In the genomic region with DNA sequence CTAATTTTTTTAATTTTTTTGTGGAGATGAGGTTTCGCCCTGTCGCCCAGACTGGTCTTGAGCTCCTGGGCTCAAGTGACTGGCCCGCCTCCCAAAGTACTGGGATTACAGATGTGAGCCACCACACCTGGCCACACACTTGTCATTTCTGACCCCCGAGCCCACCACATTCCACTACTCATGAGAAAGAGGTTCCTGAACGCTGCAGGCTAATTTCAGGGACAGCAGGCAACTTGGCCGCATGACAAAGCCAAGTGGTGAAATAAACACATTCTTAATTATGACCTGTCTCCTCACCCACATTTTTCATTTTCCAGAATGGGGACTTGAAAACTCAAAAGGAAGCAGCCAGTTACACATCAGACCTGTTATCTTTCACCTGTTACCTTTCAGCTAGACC, we compare ENCODE assay signal across 17 cellular contexts.
DNase-seq lines count a peak whose midpoint lies in the region; ATAC-seq and TF ChIP-seq lines count a peak whose summit lies in the region.
"Had no signal": no experiment of that assay in that cellular context is flagged by ENCODE, and none has a peak within 500 bp of the region (broad histone marks: within the 10 kb centered on the region; RNA-seq: fewer than 3 reads in every experiment).

No MANE protein-coding gene starts in this region.

- H3K4me1 Mint-ChIP-seq in stimulated activated effector memory CD8-positive, alpha-beta T cell treated with anti-CD3 and anti-CD28 coated beads, Interleukin-12 subunit alpha, Interleukin-12 subunit beta, amount 100 ng/mL, for 72 hours: no peaks in the 10 kb centered on the region
- H3K4me1 Mint-ChIP-seq in activated naive CD4-positive, alpha-beta T cell treated with anti-CD3 and anti-CD28 coated beads, Interleukin-2, amount 10 ng/mL, durations not matched to agents 7 days and 5 days: no peaks in the 10 kb centered on the region
- H3K4me1 Mint-ChIP-seq: CD4-positive, alpha-beta memory T cell had no signal

- TF ChIP-seq RAD21 in Ishikawa (IDR thresholded peaks at IDR 0.05; ENCODE audit: low read depth): no peak

- CTCF ChIA-PET in activated naive CD4-positive, alpha-beta T cell treated with anti-CD3 and anti-CD28 coated beads, Interleukin-2, amount 10 ng/mL, durations not matched to agents 7 days and 5 days (lab: Charles Lee): no interaction called here

- H2BK15ac ChIP-seq in mesendoderm (replicated peaks; ENCODE audit: low read depth): no peak overlapping the region

- no peak overlapping the region for H3K56ac ChIP-seq in mesendoderm (ENCODE audit: low read length)

- no peaks in the 10 kb centered on the region for H3K27me3 Mint-ChIP-seq in activated naive CD4-positive, alpha-beta T cell treated with anti-CD3 and anti-CD28 coated beads, Interleukin-2, amount 10 ng/mL, durations not matched to agents 7 days and 5 days
- H3K27me3 Mint-ChIP-seq: CD4-positive, alpha-beta memory T cell had no signal

- no peak overlapping the region for H3K4me3 Mint-ChIP-seq in stimulated activated effector memory CD8-positive, alpha-beta T cell treated with anti-CD3 and anti-CD28 coated beads, Interleukin-12 subunit alpha, Interleukin-12 subunit beta, amount 100 ng/mL, for 72 hours
- no peak overlapping the region for H3K4me3 Mint-ChIP-seq in activated naive CD4-positive, alpha-beta T cell treated with anti-CD3 and anti-CD28 coated beads, Interleukin-2, amount 10 ng/mL, durations not matched to agents 7 days and 5 days
- H3K4me3 Mint-ChIP-seq: CD4-positive, alpha-beta memory T cell had no signal

- H3K27ac Mint-ChIP-seq in stimulated activated effector memory CD8-positive, alpha-beta T cell treated with anti-CD3 and anti-CD28 coated beads, Interleukin-12 subunit alpha, Interleukin-12 subunit beta, amount 100 ng/mL, for 72 hours: no peak overlapping the region
- H3K27ac Mint-ChIP-seq in activated naive CD4-positive, alpha-beta T cell treated with anti-CD3 and anti-CD28 coated beads, Interleukin-2, amount 10 ng/mL, durations not matched to agents 7 days and 5 days: no peak overlapping the region

- intact Hi-C loops in left cardiac atrium (cut with DNase I): no loop called here

- H2BK5ac ChIP-seq in mesendoderm (ENCODE audit: low read length): no peak overlapping the region

- H3K4me3 ChIP-seq in ectodermal cell (ENCODE audit: insufficient read depth, low read depth, low read length): no peak overlapping the region
- H3K4me3 ChIP-seq in mesendoderm (ENCODE audit: low read length): no peak overlapping the region
- H3K4me3 ChIP-seq in MG63: no peak overlapping the region
- H3K4me3 ChIP-seq: K562 had no signal

- H3K4me2 ChIP-seq in mesendoderm (ENCODE audit: low read length): no peak overlapping the region

- H3K27ac ChIP-seq in ectodermal cell (ENCODE audit: insufficient read depth, low read depth, low read length, poor library complexity, severe bottlenecking): peak overlapping the region; percentile 36
- no peak overlapping the region for H3K27ac ChIP-seq in mesendoderm (ENCODE audit: low read depth, low read length)
- H3K27ac ChIP-seq in caudate nucleus (ENCODE audit: low read depth, low read length): no peak overlapping the region

- peaks cover 98% of the 10 kb centered on the region for H3K36me3 Mint-ChIP-seq in stimulated activated effector memory CD8-positive, alpha-beta T cell treated with anti-CD3 and anti-CD28 coated beads, Interleukin-12 subunit alpha, Interleukin-12 subunit beta, amount 100 ng/mL, for 72 hours
- peaks cover 66% of the 10 kb centered on the region for H3K36me3 Mint-ChIP-seq in activated naive CD4-positive, alpha-beta T cell treated with anti-CD3 and anti-CD28 coated beads, Interleukin-2, amount 10 ng/mL, durations not matched to agents 7 days and 5 days

- H2BK120ac ChIP-seq in mesendoderm (ENCODE audit: low read depth, low read length): no peak overlapping the region

- H3K9ac ChIP-seq in mesendoderm (ENCODE audit: low read length): no peak overlapping the region

- no peaks in the 10 kb centered on the region for H3K9me3 ChIP-seq in ectodermal cell (ENCODE audit: control insufficient read depth, low read length)
- no peaks in the 10 kb centered on the region for H3K9me3 ChIP-seq in MG63
- H3K9me3 ChIP-seq: BE2C had no signal

- no peaks in the 10 kb centered on the region for H3K79me1 ChIP-seq in mesendoderm (ENCODE audit: low read length)

- no peaks in the 10 kb centered on the region for H3K79me2 ChIP-seq in mesendoderm (ENCODE audit: control insufficient read depth, insufficient read depth, low read length)

- peaks cover 17% of the 10 kb centered on the region for H3K36me3 ChIP-seq in ectodermal cell (ENCODE audit: control insufficient read depth, insufficient read depth, low read length)
- H3K36me3 ChIP-seq in mesendoderm (ENCODE audit: control insufficient read depth, insufficient read depth, low read length): peaks cover 11% of the 10 kb centered on the region
- H3K36me3 ChIP-seq in MG63: peaks cover 86% of the 10 kb centered on the region

- WGBS in ectodermal cell, 2 experiments: 84% methylated on average over 6 of the region's 6 CpGs
- no CpG with 5 or more reads among the region's 6 CpGs for WGBS in mesendoderm (ENCODE audit: extremely low coverage, insufficient coverage, low lambda C conversion rate)

- H3K4ac ChIP-seq in mesendoderm (ENCODE audit: low read depth, low read length): no peak overlapping the region

- peak; percentile 71; the same call in 1 of the 2 replicates for TF ChIP-seq EP300 in Ishikawa (IDR thresholded peaks at IDR 0.05; ENCODE audit: borderline replicate concordance)

- no peak overlapping the region for H3K23ac ChIP-seq in mesendoderm (ENCODE audit: low read length)

- no peak overlapping the region for H2AK5ac ChIP-seq in mesendoderm (ENCODE audit: low read length)

- H3K27me3 ChIP-seq in ectodermal cell (ENCODE audit: control insufficient read depth, insufficient read depth, low read length, poor library complexity, severe bottlenecking) (no peaks in the 10 kb centered on the region), mesendoderm (ENCODE audit: insufficient read depth, low read length, poor library complexity) (no peaks in the 10 kb centered on the region), MG63 (no peaks in the 10 kb centered on the region)
- H3K27me3 ChIP-seq: BE2C had no signal

- DNase-seq in mesendoderm (peak; percentile 26), caudate nucleus (lab: John Stamatoyannopoulos, UW) (no peak), MG63 (no peak), left cardiac atrium (no peak)
- no peak for DNase-seq in stimulated activated effector memory CD8-positive, alpha-beta T cell treated with anti-CD3 and anti-CD28 coated beads, Interleukin-12 subunit alpha, Interleukin-12 subunit beta, amount 100 ng/mL, for 72 hours (ENCODE audit: low spot score in 2 of 2)
- no peak for DNase-seq in activated naive CD4-positive, alpha-beta T cell treated with anti-CD3 and anti-CD28 coated beads, Interleukin-2, amount 10 ng/mL, durations not matched to agents 7 days and 5 days
- DNase-seq: ACHN; BE2C; CD4-positive, alpha-beta memory T cell; DMS79 treated with DMSO at 0.1 percent for 48 hours; GF-D8; NCI-H1048; NCI-H1694; SIG-M5 had no signal

- H3K4me1 ChIP-seq in ectodermal cell (ENCODE audit: control insufficient read depth, insufficient read depth, low read length): no peaks in the 10 kb centered on the region
- H3K4me1 ChIP-seq in mesendoderm (ENCODE audit: control insufficient read depth, low read depth, low read length): no peaks in the 10 kb centered on the region
- H3K4me1 ChIP-seq: BE2C had no signal

- peak; percentile 45 for ATAC-seq in stimulated activated effector memory CD8-positive, alpha-beta T cell treated with anti-CD3 and anti-CD28 coated beads, Interleukin-12 subunit alpha, Interleukin-12 subunit beta, amount 100 ng/mL, for 72 hours
- no peak for ATAC-seq in left cardiac atrium
- ATAC-seq: K562 had no signal

- no peaks in the 10 kb centered on the region for H3K9me3 Mint-ChIP-seq in stimulated activated effector memory CD8-positive, alpha-beta T cell treated with anti-CD3 and anti-CD28 coated beads, Interleukin-12 subunit alpha, Interleukin-12 subunit beta, amount 100 ng/mL, for 72 hours
- H3K9me3 Mint-ChIP-seq in activated naive CD4-positive, alpha-beta T cell treated with anti-CD3 and anti-CD28 coated beads, Interleukin-2, amount 10 ng/mL, durations not matched to agents 7 days and 5 days: no peaks in the 10 kb centered on the region
- H3K9me3 Mint-ChIP-seq: CD4-positive, alpha-beta memory T cell had no signal

- no peak overlapping the region for H4K8ac ChIP-seq in mesendoderm (ENCODE audit: low read depth, low read length)

- no peak overlapping the region for H4K5ac ChIP-seq in mesendoderm (ENCODE audit: low read length)

- H3K18ac ChIP-seq in mesendoderm (ENCODE audit: low read length): no peak overlapping the region

TF ChIP-seq in Ishikawa, 13 proteins besides CTCF, POLR2A, EP300 and RAD21 (continues in another document):
- TF ChIP-seq, protein P1, sequence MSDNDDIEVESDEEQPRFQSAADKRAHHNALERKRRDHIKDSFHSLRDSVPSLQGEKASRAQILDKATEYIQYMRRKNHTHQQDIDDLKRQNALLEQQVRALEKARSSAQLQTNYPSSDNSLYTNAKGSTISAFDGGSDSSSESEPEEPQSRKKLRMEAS (IDR thresholded peaks at IDR 0.05): no peak
- TF ChIP-seq CREB1 (IDR thresholded peaks at IDR 0.05; ENCODE audit: low read depth) (no peak), TEAD4 (IDR thresholded peaks at IDR 0.05) (peak; percentile 62), FOXM1 (IDR thresholded peaks at IDR 0.05; ENCODE audit: borderline replicate concordance, low read depth) (no peak), CEBPB (IDR thresholded peaks at IDR 0.05) (no peak), NFIC (IDR thresholded peaks at IDR 0.05) (peak; percentile 79)
- TF ChIP-seq, protein P2, sequence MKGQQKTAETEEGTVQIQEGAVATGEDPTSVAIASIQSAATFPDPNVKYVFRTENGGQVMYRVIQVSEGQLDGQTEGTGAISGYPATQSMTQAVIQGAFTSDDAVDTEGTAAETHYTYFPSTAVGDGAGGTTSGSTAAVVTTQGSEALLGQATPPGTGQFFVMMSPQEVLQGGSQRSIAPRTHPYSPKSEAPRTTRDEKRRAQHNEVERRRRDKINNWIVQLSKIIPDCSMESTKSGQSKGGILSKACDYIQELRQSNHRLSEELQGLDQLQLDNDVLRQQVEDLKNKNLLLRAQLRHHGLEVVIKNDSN (IDR thresholded peaks at IDR 0.05): no peak
